In the genomic region with DNA sequence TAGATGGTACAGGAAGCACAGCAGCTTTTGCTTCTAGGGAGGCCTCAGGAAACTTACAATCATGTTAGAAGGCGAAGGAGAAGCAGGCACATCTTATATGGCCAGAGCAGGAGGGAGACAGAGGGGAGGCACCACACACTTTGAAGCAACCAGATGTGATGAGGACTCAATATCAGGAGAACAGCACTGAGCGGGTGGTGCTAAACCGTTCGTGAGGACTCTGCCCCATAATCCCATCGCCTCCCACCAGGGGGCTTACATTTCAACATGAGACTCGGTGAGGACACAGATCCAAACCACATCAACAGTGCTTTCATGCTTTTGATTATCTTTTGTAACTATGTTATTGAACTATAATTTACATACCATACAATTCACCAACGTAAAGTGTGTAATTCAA, we compare ENCODE assay signal across 8 cellular contexts. TPM values are rescaled to one million over a fixed set of nuclear protein-coding genes. Genes with fewer than 3 reads are reported as not detected.
DNase-seq lines count a peak whose midpoint lies in the region; ATAC-seq, FAIRE-seq and TF ChIP-seq lines count a peak whose summit lies in the region.

No MANE protein-coding gene starts in this region.

- H3K27ac ChIP-seq in OCI-LY7 (ENCODE audit: low read depth, low read length, poor library complexity, severe bottlenecking) (no peak overlapping the region), K562 (ENCODE audit: extremely low read depth, low read depth, low read length) (no peak overlapping the region), parathyroid adenoma (peak overlapping the region; percentile 25), substantia nigra (ENCODE audit: low read depth, low read length, poor library complexity, severe bottlenecking) (no peak overlapping the region)

- BruUV-seq in OCI-LY7 (replicated peaks; lab: Mats Ljungman, UMichigan), result TSS peak; percentile 85
- BruUV-seq in K562 (replicated peaks; lab: Mats Ljungman, UMichigan), result TSS peak; percentile 49

- CTCF ChIA-PET in OCI-LY7 (lab: Charles Lee; ENCODE audit: unreplicated experiment) (no interaction called here), K562 (lab: Yijun Ruan, JAX; ENCODE audit: low intra/inter-chr PET ratio) (no interaction called here)

- peak; percentile 65 for FAIRE-seq in K562 (lab: Jason Lieb, UNC)

- no peaks in the 10 kb centered on the region for H3K27me3 ChIP-seq in K562 (ENCODE audit: control insufficient read depth in 2 of 2, insufficient read depth in 2 of 2, low read length in 2 of 2)
- H3K27me3 ChIP-seq in parathyroid adenoma (ENCODE audit: control insufficient read depth, insufficient read depth, low read length), result no peaks in the 10 kb centered on the region

- POLR2A ChIA-PET in OCI-LY7 (lab: Charles Lee), result interaction anchor here (0.7 kb wide), 1 partner anchor 142 kb away, joined by 3 read pairs; no protein-coding TSS in a partner anchor
- POLR2A ChIA-PET in K562 (lab: Yijun Ruan, JAX), result no interaction called here

- H3K4me1 ChIP-seq in OCI-LY7 (ENCODE audit: insufficient read depth, low read length, poor library complexity, severe bottlenecking) (peaks cover 6% of the 10 kb centered on the region), K562 (replicated peaks in 1 of 2; ENCODE audit: control insufficient read depth in 2 of 2, insufficient read depth in 2 of 2, low read length in 2 of 2) (no peaks in the 10 kb centered on the region; a peak in 1 of 5 replicates), parathyroid adenoma (no peaks in the 10 kb centered on the region)

- TF ChIP-seq EP300 in K562 (IDR thresholded peaks at IDR 0.05; ENCODE audit: low read length), result no peak

- no peaks in the 10 kb centered on the region for H3K9me1 ChIP-seq in K562 (ENCODE audit: control insufficient read depth, insufficient read depth, low read length)

- no peaks in the 10 kb centered on the region for H3K9me3 ChIP-seq in OCI-LY7 (ENCODE audit: low read length)
- no peaks in the 10 kb centered on the region for H3K9me3 ChIP-seq in K562 (replicated peaks; ENCODE audit: control insufficient read depth, insufficient read depth, low read depth, low read length)
- H3K9me3 ChIP-seq in parathyroid adenoma (ENCODE audit: control insufficient read depth, low read length), result no peaks in the 10 kb centered on the region

- H3K4me2 ChIP-seq in OCI-LY7 (ENCODE audit: low read length) (no peak overlapping the region), K562 (ENCODE audit: insufficient read depth, low read length) (no peak overlapping the region), parathyroid adenoma (ENCODE audit: low read length) (no peak overlapping the region)

- no peaks in the 10 kb centered on the region for H3K9me2 ChIP-seq in OCI-LY7 (ENCODE audit: insufficient read depth, low read length)

- H3K36me3 ChIP-seq in OCI-LY7 (ENCODE audit: insufficient read depth, low read length), result peaks cover 59% of the 10 kb centered on the region
- H3K36me3 ChIP-seq in K562 (ENCODE audit: control insufficient read depth, insufficient read depth, low read length), result peaks cover 58% of the 10 kb centered on the region
- no peaks in the 10 kb centered on the region for H3K36me3 ChIP-seq in parathyroid adenoma (ENCODE audit: control insufficient read depth, insufficient read depth, low read length)

- in situ Hi-C loops in K562 (cut with MboI), result no loop called here

- no peak overlapping the region for H3K9ac ChIP-seq in K562 (ENCODE audit: insufficient read depth in 1 of 2, low read depth in 2 of 2, low read length in 2 of 2)
- no peak overlapping the region for H3K9ac ChIP-seq in parathyroid adenoma

- 62% methylated on average over 7 of the region's 7 CpGs for WGBS in K562 (ENCODE audit: insufficient coverage, low coverage, missing lambda C conversion rate)

- ATAC-seq in K562, result peak; percentile 86
- ATAC-seq in HG03159 (IDR thresholded peaks at IDR 0.05; ENCODE audit: unreplicated experiment), result no peak
- no peak for ATAC-seq in HG03442 (IDR thresholded peaks at IDR 0.05; ENCODE audit: unreplicated experiment)

- TF ChIP-seq RAD21 in K562 (CRISPR knock-in tag; conservative IDR thresholded peaks at IDR 0.05 in 1 of 2, IDR thresholded peaks at IDR 0.05 in 1 of 2), result no peak

- H3K79me2 ChIP-seq in OCI-LY7 (ENCODE audit: insufficient read depth, low read depth, low read length), result no peaks in the 10 kb centered on the region
- H3K79me2 ChIP-seq in K562 (ENCODE audit: control insufficient read depth, insufficient read depth, low read length), result no peaks in the 10 kb centered on the region
- no peaks in the 10 kb centered on the region for H3K79me2 ChIP-seq in parathyroid adenoma

- peak; percentile 29 for DNase-seq in DMS114 treated with DMSO at 0.1 percent for 48 hours (lab: John Stamatoyannopoulos, UW; ENCODE audit: unreplicated experiment)
- peak; percentile 27 for DNase-seq in OCI-LY7 (ENCODE audit: low spot score)
- peak in 2 of 4 experiments; percentile 32 to 44 for DNase-seq in K562 (ENCODE audit: extremely low read depth in 1 of 4, low spot score in 3 of 4)
- no peak for DNase-seq in NCI-H524 treated with DMSO at 0.1 percent for 48 hours (lab: John Stamatoyannopoulos, UW)
- DNase-seq in substantia nigra (lab: John Stamatoyannopoulos, UW), result no peak

- TF ChIP-seq POLR2A in K562 (conservative IDR thresholded peaks at IDR 0.05), result no peak

- H3K4me3 ChIP-seq in OCI-LY7 (ENCODE audit: low read depth, low read length, poor library complexity, severe bottlenecking) (no peak overlapping the region), K562 (no peak overlapping the region), parathyroid adenoma (ENCODE audit: low read depth, low read length) (no peak overlapping the region)

- H4K20me1 ChIP-seq in OCI-LY7 (ENCODE audit: insufficient read depth, low read length) (no peaks in the 10 kb centered on the region), K562 (replicated peaks; ENCODE audit: control insufficient read depth, insufficient read depth, low read length) (no peaks in the 10 kb centered on the region)

- TF ChIP-seq CTCF in OCI-LY7 (conservative IDR thresholded peaks at IDR 0.05; ENCODE audit: low read length), result peak; percentile 63
- TF ChIP-seq CTCF in K562 (IDR thresholded peaks at IDR 0.05 in 2 of 3, conservative IDR thresholded peaks at IDR 0.05 in 1 of 3; ENCODE audit: insufficient read depth in 2 of 3, low read depth in 1 of 3, low read length in 3 of 3), result peak; percentile 22 to 52 (median 46); a peak in 5 of 6 replicates
- TF ChIP-seq CTCF in parathyroid adenoma (IDR thresholded peaks at IDR 0.05), result no peak

- intact Hi-C loops in OCI-LY7 (cut with micrococcal nuclease; ENCODE audit: unreplicated experiment), result no loop called here
- intact Hi-C loops in K562 (cut with micrococcal nuclease), result no loop called here

- H2AFZ ChIP-seq in OCI-LY7 (ENCODE audit: low read length) (no peak overlapping the region), K562 (ENCODE audit: low read depth, low read length) (no peak overlapping the region), parathyroid adenoma (no peak overlapping the region)

RNA-seq across cellular contexts. Expression of a gene that starts 7.6 kb away (rescaled TPM):
- 8.8 and 9.6 TPM in 2 replicates for total RNA-seq in OCI-LY7 (2014; rRNA removed; shearing (Covaris generic))
- total RNA-seq in OCI-LY7 (2022), result 22.9 and 25.7 TPM in 2 replicates
- 57.1 and 107 TPM in 2 replicates for total RNA-seq in K562 (2011; cell fraction: chromatin; rRNA removed; ENCODE audit: low replicate concordance)
- total RNA-seq in K562 (2011; cell fraction: nucleolus; rRNA removed), result 59.7 and 67.4 TPM in 2 replicates
- total RNA-seq in K562 (2011; cell fraction: nucleoplasm; rRNA removed), result 57.2 and 61.1 TPM in 2 replicates
- 13.1 and 13.8 TPM in 2 replicates for total RNA-seq in K562 (2014; rRNA removed)
- total RNA-seq in K562 (2014; rRNA removed; fragmentation: Illumina TruSeq; extraction: Trizol), result 6.0 and 7.2 TPM in 2 replicates
- 7.5 TPM in 2 replicates for total RNA-seq in K562 (2015; rRNA removed; fragmentation: Illumina TruSeq; extraction: Trizol)
- total RNA-seq in K562 (2021), result 16.9 and 18.1 TPM in 2 replicates
- polyA plus RNA-seq in K562 (2011; rRNA removed), result 13.5 and 14.5 TPM in 2 replicates
- 11.8 and 16.3 TPM in 2 replicates for polyA plus RNA-seq in K562 (2011; cell fraction: cytosol; rRNA removed)
- 44.6 and 76.9 TPM in 2 replicates for polyA plus RNA-seq in K562 (2011; cell fraction: nucleus; rRNA removed)
- polyA plus RNA-seq in K562 (2012), result 9.8 and 17.5 TPM in 2 replicates
- polyA plus RNA-seq in K562 (2014; fragmentation: Illumina TruSeq; extraction: Trizol), result 11.3 and 12.4 TPM in 2 replicates
- 1 to 10 TPM in 1 of 2 experiments, under 1 TPM in 1; 0.53 to 1.7 TPM for polyA plus RNA-seq in K562 (2014; fragmentation: Nextera tagmentation; extraction: Ambion mirVana)
- 15.5 and 16.2 TPM in 2 replicates for polyA plus RNA-seq in K562 (2014; rRNA removed)
- polyA minus RNA-seq in K562 (2011; rRNA and poly(A)+ RNA removed), result 9.1 and 13.7 TPM in 2 replicates
- polyA minus RNA-seq in K562 (2011; cell fraction: cytosol; rRNA and poly(A)+ RNA removed), result 7.7 and 7.8 TPM in 2 replicates
- 13.4 and 18.8 TPM in 2 replicates for polyA minus RNA-seq in K562 (2011; cell fraction: nucleus; rRNA and poly(A)+ RNA removed)

RNA-seq across cellular contexts. Expression of a gene that starts 31.2 kb away (rescaled TPM):
- total RNA-seq in OCI-LY7 (2014; rRNA removed; shearing (Covaris generic)), result 52.9 and 59.4 TPM in 2 replicates
- total RNA-seq in OCI-LY7 (2022) (39.3 and 44.4 TPM in 2 replicates), K562 (2014; rRNA removed) (45.4 and 59.8 TPM in 2 replicates), K562 (2014; rRNA removed; fragmentation: Illumina TruSeq; extraction: Trizol) (56.5 and 59.8 TPM in 2 replicates), K562 (2015; rRNA removed; fragmentation: Illumina TruSeq; extraction: Trizol) (68.4 and 73.7 TPM in 2 replicates), K562 (2021) (35.2 and 37.9 TPM in 2 replicates)
- total RNA-seq in K562 (2011; cell fraction: chromatin; rRNA removed; ENCODE audit: low replicate concordance), result 63.6 and 106 TPM in 2 replicates
- 56.9 and 58.4 TPM in 2 replicates for total RNA-seq in K562 (2011; cell fraction: nucleolus; rRNA removed)
- total RNA-seq in K562 (2011; cell fraction: nucleoplasm; rRNA removed), result 51.1 and 71.5 TPM in 2 replicates
- polyA plus RNA-seq in K562 (2011; rRNA removed) (50.5 and 55.7 TPM in 2 replicates), K562 (2014; fragmentation: Illumina TruSeq; extraction: Trizol) (49.4 and 55.5 TPM in 2 replicates), K562 (2014; fragmentation: Nextera tagmentation; extraction: Ambion mirVana) (10 to 100 TPM; 14.9 to 23.0 TPM), K562 (2014; rRNA removed) (39.5 and 46.7 TPM in 2 replicates)
- 21.2 and 29.8 TPM in 2 replicates for polyA plus RNA-seq in K562 (2011; cell fraction: cytosol; rRNA removed)
- 58.3 and 70.1 TPM in 2 replicates for polyA plus RNA-seq in K562 (2011; cell fraction: nucleus; rRNA removed)
- polyA plus RNA-seq in K562 (2012), result 21.9 and 36.2 TPM in 2 replicates
- 71.0 and 90.5 TPM in 2 replicates for polyA minus RNA-seq in K562 (2011; rRNA and poly(A)+ RNA removed)
- polyA minus RNA-seq in K562 (2011; cell fraction: cytosol; rRNA and poly(A)+ RNA removed), result 29.7 and 38.5 TPM in 2 replicates
- polyA minus RNA-seq in K562 (2011; cell fraction: nucleus; rRNA and poly(A)+ RNA removed), result 41.5 and 62.8 TPM in 2 replicates

RNA-seq across cellular contexts. Expression of a gene that starts 44.9 kb away (rescaled TPM):
- total RNA-seq in OCI-LY7 (2014; rRNA removed; shearing (Covaris generic)), result 17.2 and 21.6 TPM in 2 replicates
- total RNA-seq in OCI-LY7 (2022) (7.5 and 8.2 TPM in 2 replicates), K562 (2014; rRNA removed) (0.45 and 0.54 TPM in 2 replicates), K562 (2014; rRNA removed; fragmentation: Illumina TruSeq; extraction: Trizol) (0.16 and 0.18 TPM in 2 replicates), K562 (2015; rRNA removed; fragmentation: Illumina TruSeq; extraction: Trizol) (0.07 and 0.15 TPM in 2 replicates), K562 (2021) (0.74 and 1.2 TPM in 2 replicates)
- 1.8 TPM in 1 of 2 replicates, not detected in the other for total RNA-seq in K562 (2011; cell fraction: chromatin; rRNA removed; ENCODE audit: low replicate concordance)
- total RNA-seq in K562 (2011; cell fraction: nucleolus; rRNA removed), result 1.1 and 2.3 TPM in 2 replicates
- total RNA-seq in K562 (2011; cell fraction: nucleoplasm; rRNA removed), result 0.46 and 0.73 TPM in 2 replicates
- polyA plus RNA-seq in K562 (2011; rRNA removed) (0.60 and 0.61 TPM in 2 replicates), K562 (2014; fragmentation: Illumina TruSeq; extraction: Trizol) (0.18 and 0.21 TPM in 2 replicates), K562 (2014; fragmentation: Nextera tagmentation; extraction: Ambion mirVana) (under 1 TPM; 0.03 to 0.04 TPM), K562 (2014; rRNA removed) (0.56 and 0.76 TPM in 2 replicates)
- 0.69 and 3.2 TPM in 2 replicates for polyA plus RNA-seq in K562 (2011; cell fraction: cytosol; rRNA removed)
- polyA plus RNA-seq in K562 (2011; cell fraction: nucleus; rRNA removed), result 2.0 and 5.0 TPM in 2 replicates
- 1.0 and 1.5 TPM in 2 replicates for polyA plus RNA-seq in K562 (2012)
- polyA minus RNA-seq in K562 (2011; rRNA and poly(A)+ RNA removed), result 0.15 and 0.28 TPM in 2 replicates
- 0.55 and 1.0 TPM in 2 replicates for polyA minus RNA-seq in K562 (2011; cell fraction: cytosol; rRNA and poly(A)+ RNA removed)
- polyA minus RNA-seq in K562 (2011; cell fraction: nucleus; rRNA and poly(A)+ RNA removed), result 1.3 and 1.7 TPM in 2 replicates

Comparison
In these comparisons a context has a peak if more than half of its experiments do, and no peak if none do; other contexts are left out.
1. DNase-seq: peak in DMS114 treated with DMSO at 0.1 percent for 48 hours (single experiment) and OCI-LY7 (single experiment); none in NCI-H524 treated with DMSO at 0.1 percent for 48 hours (single experiment) and substantia nigra (0 of 49).